In the genomic region with DNA sequence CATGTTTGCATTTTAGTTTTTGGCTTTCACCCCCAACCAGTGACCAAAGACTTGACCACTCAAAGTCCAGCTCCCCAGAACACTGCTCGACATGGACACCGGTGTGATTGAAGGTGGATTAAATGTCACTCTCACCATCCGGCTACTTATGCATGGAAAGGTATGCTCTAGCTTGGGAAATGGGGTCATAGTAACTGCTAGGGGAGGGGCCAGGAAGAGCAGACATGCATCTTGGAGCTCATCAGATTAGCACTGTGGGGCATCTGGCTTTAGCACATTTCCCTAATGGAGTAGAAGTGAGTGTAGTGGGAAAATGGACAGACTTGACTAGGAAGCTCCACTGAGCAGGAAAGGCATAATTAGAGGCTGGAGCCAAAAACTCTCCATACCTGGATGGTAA, we compare ENCODE assay signal across 12 cellular contexts. TPM values are rescaled to one million over a fixed set of nuclear protein-coding genes. Genes with fewer than 3 reads are reported as not detected.
DNase-seq lines count a peak whose midpoint lies in the region; ATAC-seq, FAIRE-seq and TF ChIP-seq lines count a peak whose summit lies in the region.
"Had no signal": no experiment of that assay in that cellular context is flagged by ENCODE, and none has a peak within 500 bp of the region (broad histone marks: within the 10 kb centered on the region; RNA-seq: fewer than 3 reads in every experiment).

No MANE protein-coding gene starts in this region.

- H3K9me3 Mint-ChIP-seq in activated CD4-positive, alpha-beta memory T cell treated with anti-CD3 and anti-CD28 coated beads for 36 hours: no peaks in the 10 kb centered on the region
- H3K9me3 Mint-ChIP-seq in glutamatergic neuron (ENCODE audit: unreplicated experiment) (peaks cover 6% of the 10 kb centered on the region), type B pancreatic cell (no peaks in the 10 kb centered on the region)

- FAIRE-seq in HepG2 (lab: Jason Lieb, UNC): no peak

- in situ Hi-C loops in HepG2 (cut with HindIII; ENCODE audit: extremely low pct_ligation_motif_present, low pct_unique_long_range_greater_than_20kb): no loop called here

- no peak overlapping the region for H3K9ac ChIP-seq in HepG2 (ENCODE audit: insufficient read depth, low read depth, low read length)

- H3K9me3 ChIP-seq in HepG2 (ENCODE audit: low read length): no peaks in the 10 kb centered on the region
- H3K9me3 ChIP-seq in right lobe of liver: no peaks in the 10 kb centered on the region

- no peak overlapping the region for H2AFZ ChIP-seq in HepG2 (ENCODE audit: low read length)

- H3K36me3 Mint-ChIP-seq in activated CD4-positive, alpha-beta memory T cell treated with anti-CD3 and anti-CD28 coated beads for 36 hours: peaks cover 57% of the 10 kb centered on the region
- H3K36me3 Mint-ChIP-seq in glutamatergic neuron (ENCODE audit: unreplicated experiment) (no peaks in the 10 kb centered on the region), type B pancreatic cell (peaks cover 38% of the 10 kb centered on the region)

- H3K27me3 ChIP-seq in HepG2 (ENCODE audit: control insufficient read depth in 1 of 2, insufficient read depth in 2 of 2, low read length in 2 of 2) (no peaks in the 10 kb centered on the region), right lobe of liver (no peaks in the 10 kb centered on the region)

- BruUV-seq in HepG2 (replicated peaks; lab: Mats Ljungman, UMichigan): no TSS peak

- DNase-seq in HepG2 (ENCODE audit: low spot score): no peak
- DNase-seq in right lobe of liver: no peak
- no peak for DNase-seq in activated CD4-positive, alpha-beta memory T cell treated with anti-CD3 and anti-CD28 coated beads for 36 hours
- DNase-seq in glutamatergic neuron: no peak
- DNase-seq in type B pancreatic cell (ENCODE audit: extremely low spot score, unreplicated experiment): no peak
- no peak for DNase-seq in GM10248 (ENCODE audit: extremely low spot score)
- no peak for DNase-seq in NCI-H748 (lab: John Stamatoyannopoulos, UW; ENCODE audit: unreplicated experiment)
- DNase-seq: erythroblast, NCI-H226, SW 1271 had no signal

- H3K4me1 Mint-ChIP-seq in activated CD4-positive, alpha-beta memory T cell treated with anti-CD3 and anti-CD28 coated beads for 36 hours (ENCODE audit: low read depth): peaks cover 30% of the 10 kb centered on the region
- H3K4me1 Mint-ChIP-seq in glutamatergic neuron (ENCODE audit: low read depth, unreplicated experiment) (peaks cover 18% of the 10 kb centered on the region), type B pancreatic cell (ENCODE audit: unreplicated experiment) (peaks cover 30% of the 10 kb centered on the region)

- TF ChIP-seq RAD21 in HepG2 (CRISPR knock-in tag; IDR thresholded peaks at IDR 0.05): no peak

- intact Hi-C loops in HepG2 (cut with micrococcal nuclease; ENCODE audit: unreplicated experiment): no loop called here
- intact Hi-C loops in right lobe of liver (cut with DNase I): loop anchor here in 1 of 2 donors (5.0 kb wide), 1 partner anchor 33 kb away; no protein-coding TSS in a partner anchor
- intact Hi-C loops in activated CD4-positive, alpha-beta memory T cell treated with anti-CD3 and anti-CD28 coated beads for 36 hours (cut with micrococcal nuclease): loop anchor here (5.0 kb wide), 2 partner anchors 223 to 232 kb away; a partner anchor contains a TSS

- CTCF ChIA-PET in HepG2 (lab: Yijun Ruan, JAX; ENCODE audit: low intra/inter-chr PET ratio, low total read pairs): no interaction called here
- CTCF ChIA-PET in activated CD4-positive, alpha-beta memory T cell treated with anti-CD3 and anti-CD28 coated beads for 36 hours (lab: Charles Lee): interaction anchor here (0.8 to 4.0 kb wide), 3 partner anchors 22 to 54 kb away, joined by 3 to 13 read pairs (median 4); no protein-coding TSS in a partner anchor
- CTCF ChIA-PET in GM10248 (lab: Yijun Ruan, JAX): interaction anchor here (1.1 to 3.0 kb wide), 4 partner anchors 10 to 102 kb away, joined by 3 to 14 read pairs (median 6); no protein-coding TSS in a partner anchor

- H3K4me1 ChIP-seq in HepG2 (ENCODE audit: insufficient read depth, low read length) (peaks cover 34% of the 10 kb centered on the region), right lobe of liver (peaks cover 0 to 15% (median 4%) of the 10 kb centered on the region in 4 donors)

- peak overlapping the region; percentile 98 for H3K27ac Mint-ChIP-seq in activated CD4-positive, alpha-beta memory T cell treated with anti-CD3 and anti-CD28 coated beads for 36 hours
- peak overlapping the region; percentile 49 for H3K27ac Mint-ChIP-seq in glutamatergic neuron (ENCODE audit: unreplicated experiment)
- peak overlapping the region; percentile 47 for H3K27ac Mint-ChIP-seq in type B pancreatic cell

- no peak for TF ChIP-seq CTCF in HepG2 (CRISPR knock-in tag; IDR thresholded peaks at IDR 0.05)
- TF ChIP-seq CTCF in right lobe of liver (IDR thresholded peaks at IDR 0.05): no peak
- no peak for TF ChIP-seq CTCF in glutamatergic neuron (IDR thresholded peaks at IDR 0.05; ENCODE audit: partially characterized antibody, unreplicated experiment)
- TF ChIP-seq CTCF in type B pancreatic cell (conservative IDR thresholded peaks at IDR 0.05): no peak
- no peak for TF ChIP-seq CTCF in GM10248 (IDR thresholded peaks at IDR 0.05; ENCODE audit: control extremely low read depth, extremely low read depth, low read depth, missing control alignments)

- H3K27ac ChIP-seq in HepG2 (ENCODE audit: extremely low read length, insufficient read depth, low read length): no peak overlapping the region
- H3K27ac ChIP-seq in right lobe of liver: no peak overlapping the region

- 81% methylated on average over 3 of the region's 3 CpGs for WGBS in HepG2 (ENCODE audit: low lambda C conversion rate)
- 0% methylated on average over 2 of the region's 3 CpGs for WGBS in right lobe of liver (ENCODE audit: insufficient coverage, low coverage, low lambda C conversion rate, missing lambda C conversion rate)

- POLR2A ChIA-PET in HepG2 (lab: Yijun Ruan, JAX): interaction anchor here (1.0 to 2.8 kb wide), 6 partner anchors 8 to 75 kb away, joined by 3 to 9 read pairs (median 6); a partner anchor contains a TSS
- POLR2A ChIA-PET in activated CD4-positive, alpha-beta memory T cell treated with anti-CD3 and anti-CD28 coated beads for 36 hours (lab: Charles Lee): interaction anchor here (0.6 to 4.0 kb wide), 5 partner anchors 10 to 24 kb away, joined by 3 to 53 read pairs (median 4); no protein-coding TSS in a partner anchor
- POLR2A ChIA-PET in GM10248 (lab: Yijun Ruan, JAX): interaction anchor here (0.6 to 1.7 kb wide), 3 partner anchors 14 to 284 kb away, joined by 3 to 6 read pairs (median 4); no protein-coding TSS in a partner anchor

- ATAC-seq in HepG2 (no peak), right lobe of liver (no peak), GM18858 (IDR thresholded peaks at IDR 0.05; ENCODE audit: unreplicated experiment) (no peak)
- ATAC-seq: HCT116 had no signal

- H3K4me3 ChIP-seq in HepG2 (replicated peaks in 1 of 3; ENCODE audit: insufficient read depth in 1 of 3, low read depth in 2 of 3, low read length in 3 of 3) (no peak overlapping the region), right lobe of liver (no peak overlapping the region)

- peaks cover 56% of the 10 kb centered on the region for H4K20me1 ChIP-seq in HepG2 (ENCODE audit: insufficient read depth, low read length)

- TF ChIP-seq EP300 in HepG2 (IDR thresholded peaks at IDR 0.05; ENCODE audit: low read depth in 2 of 2, low read length in 2 of 2) (no peak), HepG2 (CRISPR knock-in tag; IDR thresholded peaks at IDR 0.05; ENCODE audit: borderline replicate concordance) (no peak)

- H3K27me3 Mint-ChIP-seq in activated CD4-positive, alpha-beta memory T cell treated with anti-CD3 and anti-CD28 coated beads for 36 hours: no peaks in the 10 kb centered on the region
- peaks cover 9% of the 10 kb centered on the region for H3K27me3 Mint-ChIP-seq in glutamatergic neuron (ENCODE audit: unreplicated experiment)
- H3K27me3 Mint-ChIP-seq in type B pancreatic cell: no peaks in the 10 kb centered on the region

- H3K4me3 Mint-ChIP-seq in activated CD4-positive, alpha-beta memory T cell treated with anti-CD3 and anti-CD28 coated beads for 36 hours: peak overlapping the region; percentile 94
- H3K4me3 Mint-ChIP-seq in glutamatergic neuron (ENCODE audit: unreplicated experiment): peak overlapping the region; percentile 77
- H3K4me3 Mint-ChIP-seq in type B pancreatic cell: peak overlapping the region; percentile 98

- H3K79me2 ChIP-seq in HepG2 (ENCODE audit: insufficient read depth, low read length): peaks cover 62% of the 10 kb centered on the region

- H3K36me3 ChIP-seq in HepG2 (replicated peaks in 1 of 2; ENCODE audit: control insufficient read depth in 1 of 2, insufficient read depth in 2 of 2, low read length in 2 of 2) (peaks cover 22 to 59% of the 10 kb centered on the region in 2 experiments), right lobe of liver (peaks cover 25 to 54% (median 42%) of the 10 kb centered on the region in 4 donors)

- TF ChIP-seq POLR2A in HepG2 (IDR thresholded peaks at IDR 0.05; ENCODE audit: insufficient read depth in 1 of 2, low read depth in 2 of 2, low read length in 2 of 2) (no peak; a peak in 1 of 4 replicates), right lobe of liver (IDR thresholded peaks at IDR 0.05) (no peak)

- H3K4me2 ChIP-seq in HepG2 (ENCODE audit: low read depth, low read length): peak overlapping the region; percentile 91

RNA-seq across cellular contexts. Expression of a gene that starts 2.8 kb away (rescaled TPM):
- 154 and 265 TPM in 2 replicates for total RNA-seq in HepG2 (2016; rRNA removed; fragmentation: Illumina TruSeq; extraction: Trizol)
- 156 and 172 TPM in 2 replicates for total RNA-seq in HepG2 (2016; cell fraction: cytosol; rRNA removed; fragmentation: Illumina TruSeq; extraction: Trizol; ENCODE audit: low read depth)
- total RNA-seq in HepG2 (2016; cell fraction: insoluble cytoplasmic fraction; rRNA removed; fragmentation: Illumina TruSeq; extraction: Trizol): 132 and 265 TPM in 2 replicates
- total RNA-seq in HepG2 (2016; cell fraction: membrane; rRNA removed; fragmentation: Illumina TruSeq; extraction: Trizol): 447 and 497 TPM in 2 replicates
- total RNA-seq in HepG2 (2016; cell fraction: nucleus; rRNA removed; fragmentation: Illumina TruSeq; extraction: Trizol): 279 and 306 TPM in 2 replicates
- 345 and 390 TPM in 2 replicates for polyA plus RNA-seq in HepG2 (2011; rRNA removed)
- 323 and 364 TPM in 2 replicates for polyA plus RNA-seq in HepG2 (2011; cell fraction: cytosol; rRNA removed)
- polyA plus RNA-seq in HepG2 (2011; cell fraction: nucleus; rRNA removed): 477 and 513 TPM in 2 replicates
- 786 and 1,014 TPM in 2 replicates for polyA plus RNA-seq in HepG2 (2012)
- polyA plus RNA-seq in HepG2 (2016; cell fraction: cytosol; fragmentation: Illumina TruSeq; extraction: Trizol; ENCODE audit: low read depth): 954 and 1,027 TPM in 2 replicates
- polyA plus RNA-seq in HepG2 (2016; cell fraction: insoluble cytoplasmic fraction; fragmentation: Illumina TruSeq; extraction: Trizol; ENCODE audit: low read depth): 599 and 702 TPM in 2 replicates
- polyA plus RNA-seq in HepG2 (2016; cell fraction: membrane; fragmentation: Illumina TruSeq; extraction: Trizol; ENCODE audit: low read depth): 1,162 and 1,386 TPM in 2 replicates
- polyA plus RNA-seq in HepG2 (2016; cell fraction: nucleus; fragmentation: Illumina TruSeq; extraction: Trizol; ENCODE audit: insufficient read depth, low read depth): 670 and 689 TPM in 2 replicates
- 709 and 1,043 TPM in 2 replicates for polyA minus RNA-seq in HepG2 (2011; rRNA and poly(A)+ RNA removed; ENCODE audit: low replicate concordance)
- polyA minus RNA-seq in HepG2 (2011; cell fraction: cytosol; rRNA and poly(A)+ RNA removed): 515 and 646 TPM in 2 replicates
- polyA minus RNA-seq in HepG2 (2011; cell fraction: nucleus; rRNA and poly(A)+ RNA removed): 549 and 596 TPM in 2 replicates
- total RNA-seq in right lobe of liver: 100 to 1,000 TPM; 254 to 463 (median 347) TPM
- total RNA-seq in activated CD4-positive, alpha-beta memory T cell treated with anti-CD3 and anti-CD28 coated beads for 36 hours: 100 to 1,000 TPM; 897 to 926 TPM
- total RNA-seq in glutamatergic neuron (ENCODE audit: unreplicated experiment): 1,170 TPM
- 825 and 1,222 TPM in 2 replicates for total RNA-seq in type B pancreatic cell (ENCODE audit: low replicate concordance)

RNA-seq across cellular contexts. Expression of a gene that starts 13.2 kb away (rescaled TPM):
- 102 and 109 TPM in 2 replicates for total RNA-seq in HepG2 (2016; rRNA removed; fragmentation: Illumina TruSeq; extraction: Trizol)
- total RNA-seq in HepG2 (2016; cell fraction: cytosol; rRNA removed; fragmentation: Illumina TruSeq; extraction: Trizol; ENCODE audit: low read depth): 78.3 and 97.6 TPM in 2 replicates
- 99.2 and 114 TPM in 2 replicates for total RNA-seq in HepG2 (2016; cell fraction: insoluble cytoplasmic fraction; rRNA removed; fragmentation: Illumina TruSeq; extraction: Trizol)
- 113 and 134 TPM in 2 replicates for total RNA-seq in HepG2 (2016; cell fraction: membrane; rRNA removed; fragmentation: Illumina TruSeq; extraction: Trizol)
- 37.8 and 46.1 TPM in 2 replicates for total RNA-seq in HepG2 (2016; cell fraction: nucleus; rRNA removed; fragmentation: Illumina TruSeq; extraction: Trizol)
- polyA plus RNA-seq in HepG2 (2011; rRNA removed): 65.0 and 70.4 TPM in 2 replicates
- polyA plus RNA-seq in HepG2 (2011; cell fraction: cytosol; rRNA removed): 58.7 and 62.8 TPM in 2 replicates
- 20.0 and 31.0 TPM in 2 replicates for polyA plus RNA-seq in HepG2 (2011; cell fraction: nucleus; rRNA removed)
- polyA plus RNA-seq in HepG2 (2012): 99.5 and 141 TPM in 2 replicates
- polyA plus RNA-seq in HepG2 (2016; cell fraction: cytosol; fragmentation: Illumina TruSeq; extraction: Trizol; ENCODE audit: low read depth): 115 and 156 TPM in 2 replicates
- 164 and 180 TPM in 2 replicates for polyA plus RNA-seq in HepG2 (2016; cell fraction: insoluble cytoplasmic fraction; fragmentation: Illumina TruSeq; extraction: Trizol; ENCODE audit: low read depth)
- 149 and 177 TPM in 2 replicates for polyA plus RNA-seq in HepG2 (2016; cell fraction: membrane; fragmentation: Illumina TruSeq; extraction: Trizol; ENCODE audit: low read depth)
- 113 and 118 TPM in 2 replicates for polyA plus RNA-seq in HepG2 (2016; cell fraction: nucleus; fragmentation: Illumina TruSeq; extraction: Trizol; ENCODE audit: insufficient read depth, low read depth)
- polyA minus RNA-seq in HepG2 (2011; rRNA and poly(A)+ RNA removed; ENCODE audit: low replicate concordance): 59.9 and 104 TPM in 2 replicates
- polyA minus RNA-seq in HepG2 (2011; cell fraction: cytosol; rRNA and poly(A)+ RNA removed): 20.7 and 32.5 TPM in 2 replicates
- 18.5 and 23.0 TPM in 2 replicates for polyA minus RNA-seq in HepG2 (2011; cell fraction: nucleus; rRNA and poly(A)+ RNA removed)
- 10 to 100 TPM; 35.9 to 91.2 (median 61.0) TPM for total RNA-seq in right lobe of liver
- total RNA-seq in activated CD4-positive, alpha-beta memory T cell treated with anti-CD3 and anti-CD28 coated beads for 36 hours: 100 to 1,000 TPM; 218 to 221 TPM
- 105 TPM for total RNA-seq in glutamatergic neuron (ENCODE audit: unreplicated experiment)
- 88.1 and 142 TPM in 2 replicates for total RNA-seq in type B pancreatic cell (ENCODE audit: low replicate concordance)

RNA-seq across cellular contexts. Expression of a gene that starts 31.1 kb away (rescaled TPM):
- total RNA-seq in HepG2 (2016; rRNA removed; fragmentation: Illumina TruSeq; extraction: Trizol) (0.58 and 0.90 TPM in 2 replicates), right lobe of liver (under 1 TPM; 0.09 to 0.74 (median 0.48) TPM), glutamatergic neuron (ENCODE audit: unreplicated experiment) (not detected), type B pancreatic cell (ENCODE audit: low replicate concordance) (1.6 and 2.4 TPM in 2 replicates)
- total RNA-seq in HepG2 (2016; cell fraction: cytosol; rRNA removed; fragmentation: Illumina TruSeq; extraction: Trizol; ENCODE audit: low read depth): 0.44 and 0.81 TPM in 2 replicates
- total RNA-seq in HepG2 (2016; cell fraction: insoluble cytoplasmic fraction; rRNA removed; fragmentation: Illumina TruSeq; extraction: Trizol): 0.45 and 1.1 TPM in 2 replicates
- total RNA-seq in HepG2 (2016; cell fraction: membrane; rRNA removed; fragmentation: Illumina TruSeq; extraction: Trizol): 0.59 and 0.83 TPM in 2 replicates
- total RNA-seq in HepG2 (2016; cell fraction: nucleus; rRNA removed; fragmentation: Illumina TruSeq; extraction: Trizol): 0.37 TPM in 1 of 2 replicates, not detected in the other
- 0.24 and 0.50 TPM in 2 replicates for polyA plus RNA-seq in HepG2 (2011; rRNA removed)
- polyA plus RNA-seq in HepG2 (2011; cell fraction: cytosol; rRNA removed): 0.37 and 0.81 TPM in 2 replicates
- polyA plus RNA-seq in HepG2 (2011; cell fraction: nucleus; rRNA removed): 0.80 and 0.90 TPM in 2 replicates
- polyA plus RNA-seq in HepG2 (2012): 0.15 and 0.21 TPM in 2 replicates
- 0.43 and 0.48 TPM in 2 replicates for polyA plus RNA-seq in HepG2 (2016; cell fraction: cytosol; fragmentation: Illumina TruSeq; extraction: Trizol; ENCODE audit: low read depth)
- 0.48 and 1.4 TPM in 2 replicates for polyA plus RNA-seq in HepG2 (2016; cell fraction: insoluble cytoplasmic fraction; fragmentation: Illumina TruSeq; extraction: Trizol; ENCODE audit: low read depth)
- 0.47 and 0.73 TPM in 2 replicates for polyA plus RNA-seq in HepG2 (2016; cell fraction: membrane; fragmentation: Illumina TruSeq; extraction: Trizol; ENCODE audit: low read depth)
- polyA plus RNA-seq in HepG2 (2016; cell fraction: nucleus; fragmentation: Illumina TruSeq; extraction: Trizol; ENCODE audit: insufficient read depth, low read depth): 0.80 and 0.85 TPM in 2 replicates
- 0.49 and 0.66 TPM in 2 replicates for polyA minus RNA-seq in HepG2 (2011; rRNA and poly(A)+ RNA removed; ENCODE audit: low replicate concordance)
- not detected in 2 replicates for polyA minus RNA-seq in HepG2 (2011; cell fraction: cytosol; rRNA and poly(A)+ RNA removed)
- 0.25 and 0.64 TPM in 2 replicates for polyA minus RNA-seq in HepG2 (2011; cell fraction: nucleus; rRNA and poly(A)+ RNA removed)
- not detected for total RNA-seq in activated CD4-positive, alpha-beta memory T cell treated with anti-CD3 and anti-CD28 coated beads for 36 hours

RNA-seq across cellular contexts. Expression of a gene that starts 44.5 kb away (rescaled TPM):
- total RNA-seq in HepG2 (2016; rRNA removed; fragmentation: Illumina TruSeq; extraction: Trizol) (0.13 and 0.20 TPM in 2 replicates), right lobe of liver (1 to 10 TPM in 4 of 6 experiments, under 1 TPM in 2; 0.68 to 2.9 (median 1.5) TPM), glutamatergic neuron (ENCODE audit: unreplicated experiment) (94.2 TPM), type B pancreatic cell (ENCODE audit: low replicate concordance) (10.6 and 31.6 TPM in 2 replicates)
- under 0.01 and 0.10 TPM in 2 replicates for total RNA-seq in HepG2 (2016; cell fraction: cytosol; rRNA removed; fragmentation: Illumina TruSeq; extraction: Trizol; ENCODE audit: low read depth)
- 0.25 and 0.28 TPM in 2 replicates for total RNA-seq in HepG2 (2016; cell fraction: insoluble cytoplasmic fraction; rRNA removed; fragmentation: Illumina TruSeq; extraction: Trizol)
- 0.03 and 0.25 TPM in 2 replicates for total RNA-seq in HepG2 (2016; cell fraction: membrane; rRNA removed; fragmentation: Illumina TruSeq; extraction: Trizol)
- total RNA-seq in HepG2 (2016; cell fraction: nucleus; rRNA removed; fragmentation: Illumina TruSeq; extraction: Trizol): 0.16 and 0.28 TPM in 2 replicates
- 1.1 and 1.3 TPM in 2 replicates for polyA plus RNA-seq in HepG2 (2011; rRNA removed)
- polyA plus RNA-seq in HepG2 (2011; cell fraction: cytosol; rRNA removed): 0.23 and 0.60 TPM in 2 replicates
- 5.5 and 6.6 TPM in 2 replicates for polyA plus RNA-seq in HepG2 (2011; cell fraction: nucleus; rRNA removed)
- 1.9 and 2.3 TPM in 2 replicates for polyA plus RNA-seq in HepG2 (2012)
- polyA plus RNA-seq in HepG2 (2016; cell fraction: cytosol; fragmentation: Illumina TruSeq; extraction: Trizol; ENCODE audit: low read depth): 0.02 TPM in 1 of 2 replicates, not detected in the other
- 0.05 and 0.10 TPM in 2 replicates for polyA plus RNA-seq in HepG2 (2016; cell fraction: insoluble cytoplasmic fraction; fragmentation: Illumina TruSeq; extraction: Trizol; ENCODE audit: low read depth)
- not detected in 2 replicates for polyA plus RNA-seq in HepG2 (2016; cell fraction: membrane; fragmentation: Illumina TruSeq; extraction: Trizol; ENCODE audit: low read depth)
- 0.34 and 1.5 TPM in 2 replicates for polyA plus RNA-seq in HepG2 (2016; cell fraction: nucleus; fragmentation: Illumina TruSeq; extraction: Trizol; ENCODE audit: insufficient read depth, low read depth)
- polyA minus RNA-seq in HepG2 (2011; rRNA and poly(A)+ RNA removed; ENCODE audit: low replicate concordance): 1.4 and 3.4 TPM in 2 replicates
- 0.26 and 0.49 TPM in 2 replicates for polyA minus RNA-seq in HepG2 (2011; cell fraction: cytosol; rRNA and poly(A)+ RNA removed)
- 1.3 and 1.6 TPM in 2 replicates for polyA minus RNA-seq in HepG2 (2011; cell fraction: nucleus; rRNA and poly(A)+ RNA removed)
- 10 to 100 TPM; 13.0 to 14.7 TPM for total RNA-seq in activated CD4-positive, alpha-beta memory T cell treated with anti-CD3 and anti-CD28 coated beads for 36 hours

RNA-seq across cellular contexts. Expression of a gene that starts 46.4 kb away (rescaled TPM):
- total RNA-seq in HepG2 (2016; rRNA removed; fragmentation: Illumina TruSeq; extraction: Trizol) (39.5 and 55.5 TPM in 2 replicates), right lobe of liver (10 to 100 TPM; 15.1 to 20.8 (median 17.8) TPM), glutamatergic neuron (ENCODE audit: unreplicated experiment) (49.0 TPM), type B pancreatic cell (ENCODE audit: low replicate concordance) (46.4 and 52.3 TPM in 2 replicates)
- total RNA-seq in HepG2 (2016; cell fraction: cytosol; rRNA removed; fragmentation: Illumina TruSeq; extraction: Trizol; ENCODE audit: low read depth): 73.3 and 74.5 TPM in 2 replicates
- 37.9 and 54.0 TPM in 2 replicates for total RNA-seq in HepG2 (2016; cell fraction: insoluble cytoplasmic fraction; rRNA removed; fragmentation: Illumina TruSeq; extraction: Trizol)
- 79.2 and 87.3 TPM in 2 replicates for total RNA-seq in HepG2 (2016; cell fraction: membrane; rRNA removed; fragmentation: Illumina TruSeq; extraction: Trizol)
- total RNA-seq in HepG2 (2016; cell fraction: nucleus; rRNA removed; fragmentation: Illumina TruSeq; extraction: Trizol): 45.3 and 52.6 TPM in 2 replicates
- 47.0 and 49.2 TPM in 2 replicates for polyA plus RNA-seq in HepG2 (2011; rRNA removed)
- polyA plus RNA-seq in HepG2 (2011; cell fraction: cytosol; rRNA removed): 34.4 and 52.5 TPM in 2 replicates
- 186 and 198 TPM in 2 replicates for polyA plus RNA-seq in HepG2 (2011; cell fraction: nucleus; rRNA removed)
- polyA plus RNA-seq in HepG2 (2012): 22.1 and 25.4 TPM in 2 replicates
- polyA plus RNA-seq in HepG2 (2016; cell fraction: cytosol; fragmentation: Illumina TruSeq; extraction: Trizol; ENCODE audit: low read depth): 64.6 and 72.6 TPM in 2 replicates
- 32.5 and 37.2 TPM in 2 replicates for polyA plus RNA-seq in HepG2 (2016; cell fraction: insoluble cytoplasmic fraction; fragmentation: Illumina TruSeq; extraction: Trizol; ENCODE audit: low read depth)
- polyA plus RNA-seq in HepG2 (2016; cell fraction: membrane; fragmentation: Illumina TruSeq; extraction: Trizol; ENCODE audit: low read depth): 60.8 and 63.3 TPM in 2 replicates
- 85.1 and 85.5 TPM in 2 replicates for polyA plus RNA-seq in HepG2 (2016; cell fraction: nucleus; fragmentation: Illumina TruSeq; extraction: Trizol; ENCODE audit: insufficient read depth, low read depth)
- polyA minus RNA-seq in HepG2 (2011; rRNA and poly(A)+ RNA removed; ENCODE audit: low replicate concordance): 46.1 and 74.4 TPM in 2 replicates
- 11.2 and 16.6 TPM in 2 replicates for polyA minus RNA-seq in HepG2 (2011; cell fraction: cytosol; rRNA and poly(A)+ RNA removed)
- 46.1 and 50.8 TPM in 2 replicates for polyA minus RNA-seq in HepG2 (2011; cell fraction: nucleus; rRNA and poly(A)+ RNA removed)
- 10 to 100 TPM; 27.5 to 29.7 TPM for total RNA-seq in activated CD4-positive, alpha-beta memory T cell treated with anti-CD3 and anti-CD28 coated beads for 36 hours

Comparison
In these comparisons a context has a peak if more than half of its experiments do, and no peak if none do; other contexts are left out.
1. H3K27ac Mint-ChIP-seq: peak in every context shown above with its lines; median percentile 98 in activated CD4-positive, alpha-beta memory T cell treated with anti-CD3 and anti-CD28 coated beads for 36 hours; 49 in glutamatergic neuron; 47 in type B pancreatic cell.